ENCODE assay signal across 1 cellular context in genomic region chr15:99485992-99486370, GRCh38.
TF ChIP-seq lines count a peak whose summit lies in the region.

No MANE protein-coding gene starts in this region.

TF ChIP-seq in HepG2, 621 proteins besides CTCF, POLR2A, EP300 and RAD21 (continued from another document):
- no peak for TF ChIP-seq ATF2 (CRISPR knock-in tag; IDR thresholded peaks at IDR 0.05)
- TF ChIP-seq SMC3 (IDR thresholded peaks at IDR 0.05; ENCODE audit: low read length), result no peak
- 0 out of 2 replicates have a peak, but pooled peaks have one; percentile 9 for TF ChIP-seq ZMYM4 (CRISPR knock-in tag; IDR thresholded peaks at IDR 0.05)
